8 cellular contexts compared by ENCODE assay signal in genomic region chr12:4908694-4909396, GRCh38. TPM values are rescaled to one million over a fixed set of nuclear protein-coding genes. Genes with fewer than 3 reads are reported as not detected.
DNase-seq lines count a peak whose midpoint lies in the region; ATAC-seq lines count a peak whose summit lies in the region.

No MANE protein-coding gene starts in this region.

- no peak overlapping the region for H4K8ac ChIP-seq in mesendoderm (ENCODE audit: low read depth, low read length)

- H3K4me3 ChIP-seq in MG63 (no peak overlapping the region; the same call in 1 of the 2 replicates), mesendoderm (ENCODE audit: low read length) (no peak overlapping the region)

- no peak for ATAC-seq in HG02852 (IDR thresholded peaks at IDR 0.05; ENCODE audit: unreplicated experiment)
- no peak for ATAC-seq in GM18519 (IDR thresholded peaks at IDR 0.05; ENCODE audit: low FRiP score, unreplicated experiment)

- H3K27me3 Mint-ChIP-seq in activated T-helper 2 cell treated with anti-CD3 and anti-CD28 coated beads, Interferon-gamma antibody, Interleukin-2, Interleukin-4, amounts not matched to agents 10 μg/mL and 5 μg/mL and 100 μg/mL, durations not matched to agents 14 hours and 24 hours and 36 hours (ENCODE audit: low read depth), result peaks cover 50% of the 10 kb centered on the region

- H3K9ac ChIP-seq in mesendoderm (ENCODE audit: low read length), result no peak overlapping the region

- no peaks in the 10 kb centered on the region for H3K79me2 ChIP-seq in mesendoderm (ENCODE audit: control insufficient read depth, insufficient read depth, low read length)

- H3K27ac Mint-ChIP-seq in activated T-helper 2 cell treated with anti-CD3 and anti-CD28 coated beads, Interferon-gamma antibody, Interleukin-2, Interleukin-4, amounts not matched to agents 10 μg/mL and 5 μg/mL and 100 μg/mL, durations not matched to agents 14 hours and 24 hours and 36 hours, result no peak overlapping the region

- H3K36me3 ChIP-seq in MG63, result no peaks in the 10 kb centered on the region
- no peaks in the 10 kb centered on the region for H3K36me3 ChIP-seq in mesendoderm (ENCODE audit: control insufficient read depth, insufficient read depth, low read length)

- no peak overlapping the region for H3K56ac ChIP-seq in mesendoderm (ENCODE audit: low read length)

- H3K18ac ChIP-seq in mesendoderm (ENCODE audit: low read length), result no peak overlapping the region

- no peak overlapping the region for H3K4ac ChIP-seq in mesendoderm (ENCODE audit: low read depth, low read length)

- H3K36me3 Mint-ChIP-seq in activated T-helper 2 cell treated with anti-CD3 and anti-CD28 coated beads, Interferon-gamma antibody, Interleukin-2, Interleukin-4, amounts not matched to agents 10 μg/mL and 5 μg/mL and 100 μg/mL, durations not matched to agents 14 hours and 24 hours and 36 hours (ENCODE audit: low read depth), result no peaks in the 10 kb centered on the region

- no peaks in the 10 kb centered on the region for H3K9me3 ChIP-seq in MG63

- H2BK5ac ChIP-seq in mesendoderm (ENCODE audit: low read length), result no peak overlapping the region

- H3K23ac ChIP-seq in mesendoderm (ENCODE audit: low read length), result no peak overlapping the region

- H2AK5ac ChIP-seq in mesendoderm (ENCODE audit: low read length), result no peak overlapping the region

- H3K4me3 Mint-ChIP-seq in activated T-helper 2 cell treated with anti-CD3 and anti-CD28 coated beads, Interferon-gamma antibody, Interleukin-2, Interleukin-4, amounts not matched to agents 10 μg/mL and 5 μg/mL and 100 μg/mL, durations not matched to agents 14 hours and 24 hours and 36 hours (ENCODE audit: low read depth), result peak overlapping the region; percentile 6

- DNase-seq in Daoy (ENCODE audit: low read depth), result peak; percentile 82
- DNase-seq in MG63, result peak; percentile 20
- no peak for DNase-seq in activated T-helper 2 cell treated with anti-CD3 and anti-CD28 coated beads, Interferon-gamma antibody, Interleukin-2, Interleukin-4, amounts not matched to agents 10 μg/mL and 5 μg/mL and 100 μg/mL, durations not matched to agents 14 hours and 24 hours and 36 hours (ENCODE audit: low spot score)
- peak; percentile 95 for DNase-seq in mesendoderm
- DNase-seq in Kasumi-1 (lab: John Stamatoyannopoulos, UW), result no peak
- DNase-seq in SIG-M5 (lab: John Stamatoyannopoulos, UW), result no peak

- H3K4me1 ChIP-seq in mesendoderm (ENCODE audit: control insufficient read depth, low read depth, low read length), result peaks cover 2% of the 10 kb centered on the region

- H3K27ac ChIP-seq in mesendoderm (ENCODE audit: low read depth, low read length), result no peak overlapping the region

- no peaks in the 10 kb centered on the region for H3K79me1 ChIP-seq in mesendoderm (ENCODE audit: low read length)

- H3K27me3 ChIP-seq in MG63 (peaks cover 32% of the 10 kb centered on the region), mesendoderm (ENCODE audit: insufficient read depth, low read length, poor library complexity) (peaks cover 42% of the 10 kb centered on the region)

- intact Hi-C loops in activated T-helper 2 cell treated with anti-CD3 and anti-CD28 coated beads, Interferon-gamma antibody, Interleukin-2, Interleukin-4, amounts not matched to agents 10 μg/mL and 5 μg/mL and 100 μg/mL, durations not matched to agents 14 hours and 24 hours and 36 hours (cut with micrococcal nuclease), result loop anchor here (1.0 kb wide), 1 partner anchor 34 kb away; no protein-coding TSS in a partner anchor

- H2BK15ac ChIP-seq in mesendoderm (replicated peaks; ENCODE audit: low read depth), result no peak overlapping the region

- peak overlapping the region; percentile 16 for H3K4me2 ChIP-seq in mesendoderm (ENCODE audit: low read length)

- H4K5ac ChIP-seq in mesendoderm (ENCODE audit: low read length), result no peak overlapping the region

- H2BK120ac ChIP-seq in mesendoderm (ENCODE audit: low read depth, low read length), result no peak overlapping the region

- H3K9me3 Mint-ChIP-seq in activated T-helper 2 cell treated with anti-CD3 and anti-CD28 coated beads, Interferon-gamma antibody, Interleukin-2, Interleukin-4, amounts not matched to agents 10 μg/mL and 5 μg/mL and 100 μg/mL, durations not matched to agents 14 hours and 24 hours and 36 hours, result no peaks in the 10 kb centered on the region

- peaks cover 8% of the 10 kb centered on the region for H3K4me1 Mint-ChIP-seq in activated T-helper 2 cell treated with anti-CD3 and anti-CD28 coated beads, Interferon-gamma antibody, Interleukin-2, Interleukin-4, amounts not matched to agents 10 μg/mL and 5 μg/mL and 100 μg/mL, durations not matched to agents 14 hours and 24 hours and 36 hours (ENCODE audit: low read depth)

- WGBS in mesendoderm (ENCODE audit: extremely low coverage, insufficient coverage, low lambda C conversion rate), result no CpG with 5 or more reads among the region's 31 CpGs

RNA-seq across cellular contexts. Expression of gene KCNA1, which starts 0.9 kb away (rescaled TPM):
- 0.17 and 1.3 TPM in 2 replicates for total RNA-seq in Daoy (2014; rRNA removed; shearing (Covaris generic))
- not detected in 2 replicates for total RNA-seq in MG63 (2014; rRNA removed; shearing (Covaris generic); ENCODE audit: low replicate concordance)
- not detected in 2 replicates for total RNA-seq in activated T-helper 2 cell treated with anti-CD3 and anti-CD28 coated beads, Interferon-gamma antibody, Interleukin-2, Interleukin-4, amounts not matched to agents 10 μg/mL and 5 μg/mL and 100 μg/mL, durations not matched to agents 14 hours and 24 hours and 36 hours
- 0.01 TPM for polyA plus RNA-seq in mesendoderm (2013, experiment 1 of 2)
- polyA plus RNA-seq in mesendoderm (2013, experiment 2 of 2), result 0.03 TPM

Comparison
In these comparisons a context has a peak if more than half of its experiments do, and no peak if none do; other contexts are left out.
1. DNase-seq: peak in Daoy (single experiment), MG63 (single experiment) and mesendoderm (single experiment); none in activated T-helper 2 cell treated with anti-CD3 and anti-CD28 coated beads, Interferon-gamma antibody, Interleukin-2, Interleukin-4, amounts not matched to agents 10 μg/mL and 5 μg/mL and 100 μg/mL, durations not matched to agents 14 hours and 24 hours and 36 hours (single experiment), Kasumi-1 (0 of 2) and SIG-M5 (single experiment).